ENCODE assay signal across 17 cellular contexts in genomic region chr3:181637056-181637798, GRCh38.
A peak's percentile ranks its signal among the peaks of the same experiment; 100 is the strongest.
DNase-seq lines count a peak whose midpoint lies in the region; ATAC-seq and TF ChIP-seq lines count a peak whose summit lies in the region.
"Had no signal": no experiment of that assay in that cellular context is flagged by ENCODE, and none has a peak within 500 bp of the region (broad histone marks: within the 10 kb centered on the region; RNA-seq: fewer than 3 reads in every experiment).

No MANE protein-coding gene starts in this region.

- H3K4me2 ChIP-seq in osteoblast (ENCODE audit: insufficient read depth, low read length): no peak overlapping the region

- H3K9me3 ChIP-seq in osteoblast (ENCODE audit: low read depth, low read length): no peaks in the 10 kb centered on the region
- H3K9me3 ChIP-seq: BE2C had no signal

- no peak for ATAC-seq in natural killer cell treated with Interleukin-12 subunit alpha and Interleukin-12 subunit beta and Interleukin-15 and Interleukin-18, amount 100 ng/mL, for 72 hours

- TF ChIP-seq CTCF in epithelial cell of esophagus (IDR thresholded peaks at IDR 0.05; ENCODE audit: insufficient read depth, low read depth, low read length, missing control alignments) (no peak), osteoblast (IDR thresholded peaks at IDR 0.05; ENCODE audit: extremely low read depth, low read depth, low read length) (no peak), brain microvascular endothelial cell (IDR thresholded peaks at IDR 0.05; ENCODE audit: low read depth, low read length, missing control alignments) (no peak)

- H3K4me1 ChIP-seq in osteoblast (ENCODE audit: insufficient read depth, low read length): no peaks in the 10 kb centered on the region
- H3K4me1 ChIP-seq: BE2C had no signal

- H4K20me1 ChIP-seq in osteoblast (ENCODE audit: insufficient read depth, low read length): no peaks in the 10 kb centered on the region

- H3K4me3 ChIP-seq in epithelial cell of esophagus (ENCODE audit: low read length) (no peak overlapping the region), osteoblast (ENCODE audit: insufficient read depth, low read length) (no peak overlapping the region), brain microvascular endothelial cell (ENCODE audit: low read depth, low read length) (no peak overlapping the region)

- no peaks in the 10 kb centered on the region for H3K79me2 ChIP-seq in osteoblast (ENCODE audit: insufficient read depth, low read length)

- H3K27ac Mint-ChIP-seq in natural killer cell treated with Interleukin-12 subunit alpha and Interleukin-12 subunit beta and Interleukin-15 and Interleukin-18, amount 100 ng/mL, for 72 hours: no peak overlapping the region

- H3K9me3 Mint-ChIP-seq in natural killer cell treated with Interleukin-12 subunit alpha and Interleukin-12 subunit beta and Interleukin-15 and Interleukin-18, amount 100 ng/mL, for 72 hours: peaks cover 4% of the 10 kb centered on the region

- no peaks in the 10 kb centered on the region for H3K27me3 Mint-ChIP-seq in natural killer cell treated with Interleukin-12 subunit alpha and Interleukin-12 subunit beta and Interleukin-15 and Interleukin-18, amount 100 ng/mL, for 72 hours

- no peak overlapping the region for H3K4me3 Mint-ChIP-seq in natural killer cell treated with Interleukin-12 subunit alpha and Interleukin-12 subunit beta and Interleukin-15 and Interleukin-18, amount 100 ng/mL, for 72 hours

- H3K36me3 ChIP-seq in osteoblast (ENCODE audit: insufficient read depth, low read length) (no peaks in the 10 kb centered on the region), brain microvascular endothelial cell (replicated peaks) (no peaks in the 10 kb centered on the region)
- H3K36me3 ChIP-seq: BE2C had no signal

- DNase-seq in HCEC 1CT (peak; percentile 63), NCI-H69 (lab: John Stamatoyannopoulos, UW) (peak; percentile 18), epithelial cell of esophagus (ENCODE audit: low read depth) (peak; percentile 8), osteoblast (ENCODE audit: insufficient read length, low spot score, missing footprints) (no peak), H4 (ENCODE audit: low spot score) (no peak), MV-4-11 (lab: John Stamatoyannopoulos, UW) (no peak), brain microvascular endothelial cell (no peak)
- no peak for DNase-seq in natural killer cell treated with Interleukin-12 subunit alpha and Interleukin-12 subunit beta and Interleukin-15 and Interleukin-18, amount 100 ng/mL, for 72 hours (ENCODE audit: low spot score)
- DNase-seq: BE2C, EL, GF-D8, NCI-H1092 treated with DMSO at 0.1 percent for 48 hours, NCI-H1436 treated with DMSO at 0.1 percent for 48 hours, NCI-H1930, NCI-H345, NCI-H526, Right ventricle myocardium superior had no signal

- H3K27ac ChIP-seq in osteoblast (ENCODE audit: low read depth, low read length) (no peak overlapping the region), brain microvascular endothelial cell (no peak overlapping the region)

- H3K4me1 Mint-ChIP-seq in natural killer cell treated with Interleukin-12 subunit alpha and Interleukin-12 subunit beta and Interleukin-15 and Interleukin-18, amount 100 ng/mL, for 72 hours (ENCODE audit: low read depth in 2 of 2): no peaks in the 10 kb centered on the region

- in situ Hi-C loops in brain microvascular endothelial cell (cut with HindIII; ENCODE audit: low pct_ligation_motif_present, low sequenced_read_pairs): no loop called here

- H2AFZ ChIP-seq in osteoblast (ENCODE audit: low read length): peak overlapping the region; percentile 15

- no peaks in the 10 kb centered on the region for H3K36me3 Mint-ChIP-seq in natural killer cell treated with Interleukin-12 subunit alpha and Interleukin-12 subunit beta and Interleukin-15 and Interleukin-18, amount 100 ng/mL, for 72 hours

- H3K27me3 ChIP-seq in osteoblast (ENCODE audit: insufficient read depth, low read length): no peaks in the 10 kb centered on the region
- no peaks in the 10 kb centered on the region for H3K27me3 ChIP-seq in brain microvascular endothelial cell (replicated peaks)
- H3K27me3 ChIP-seq: BE2C had no signal

Comparison
In these comparisons a context has a peak if more than half of its experiments do, and no peak if none do; other contexts are left out.
1. DNase-seq: peak in HCEC 1CT (single experiment), NCI-H69 (single experiment) and epithelial cell of esophagus (single experiment); none in osteoblast (single experiment), H4 (single experiment), MV-4-11 (single experiment), natural killer cell treated with Interleukin-12 subunit alpha and Interleukin-12 subunit beta and Interleukin-15 and Interleukin-18, amount 100 ng/mL, for 72 hours (single experiment) and brain microvascular endothelial cell (single experiment).